Comparison of ENCODE assay signal across 20 cellular contexts in the genomic region with DNA sequence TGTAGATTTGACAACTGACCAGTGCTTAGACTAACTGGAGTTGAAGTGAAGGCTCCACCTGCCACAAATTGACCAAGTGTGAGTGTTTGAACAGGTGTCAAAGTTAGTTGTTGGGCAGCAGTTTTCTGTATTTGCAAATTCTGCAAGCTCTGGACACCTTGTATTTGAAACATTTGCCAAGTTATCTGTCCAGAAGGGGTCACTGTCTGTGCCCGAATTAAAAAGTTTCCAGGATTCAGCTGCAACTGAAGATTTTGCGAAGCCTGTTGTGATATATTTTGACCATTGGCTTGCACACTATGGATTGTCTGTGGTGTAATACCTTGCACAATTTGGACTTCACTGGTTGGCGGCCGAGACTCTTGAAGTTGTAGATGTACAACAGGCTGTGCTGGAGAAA.
DNase-seq lines count a peak whose midpoint lies in the region; ATAC-seq, FAIRE-seq and TF ChIP-seq lines count a peak whose summit lies in the region.
"Had no signal": no experiment of that assay in that cellular context is flagged by ENCODE, and none has a peak within 500 bp of the region (broad histone marks: within the 10 kb centered on the region; RNA-seq: fewer than 3 reads in every experiment).

No MANE protein-coding gene starts in this region.

- no peak for ATAC-seq in stimulated activated memory B cell treated with anti-CD40 and anti-IgM and Interleukin-4, amounts not matched to agents 10 μg/mL and 1 μg/mL and 100 μg/mL, for 72 hours
- ATAC-seq: activated CD8-positive, alpha-beta T cell treated with anti-CD3 and anti-CD28 coated beads, Interleukin-2, amount 10 ng/mL, durations not matched to agents 7 days and 5 days; mucosa of descending colon had no signal

- CTCF ChIA-PET in activated CD4-positive, alpha-beta T cell treated with anti-CD3 and anti-CD28 coated beads, Interleukin-2, amount 10 ng/mL, durations not matched to agents 7 days and 5 days (lab: Charles Lee): no interaction called here

- no peak for FAIRE-seq in kidney (lab: Jason Lieb, UNC)

- in situ Hi-C loops in astrocyte of the spinal cord (cut with HindIII; ENCODE audit: low sequenced_read_pairs): no loop called here

- DNase-seq in AG09319 (ENCODE audit: extremely low read depth, low read depth) (no peak), NAMALWA (ENCODE audit: low spot score) (peak; percentile 27), astrocyte of the spinal cord (ENCODE audit: low read depth, low spot score) (peak; percentile 10), kidney (no peak), NCI-H1048 (lab: John Stamatoyannopoulos, UW) (no peak)
- no peak for DNase-seq in activated CD4-positive, alpha-beta T cell treated with anti-CD3 and anti-CD28 coated beads, Interleukin-2, amount 10 ng/mL, durations not matched to agents 7 days and 5 days
- DNase-seq in activated T-helper 1 cell treated with anti-CD3 and anti-CD28 coated beads, Interleukin-12 subunit alpha, Interleukin-12 subunit beta, Interleukin-2, Interleukin-4 antibody, amounts not matched to agents 30 ng/mL and 10 ng/mL and 1 ng/mL, durations not matched to agents 14 hours and 24 hours and 36 hours (ENCODE audit: low spot score): no peak
- DNase-seq: activated CD8-positive, alpha-beta T cell treated with anti-CD3 and anti-CD28 coated beads, Interleukin-2, amount 10 ng/mL, durations not matched to agents 7 days and 5 days; amygdala; DMS79 treated with DMSO at 0.1 percent for 48 hours; foreskin fibroblast; mucosa of descending colon; NCI-H1436; NCI-H526 treated with DMSO at 0.1 percent for 48 hours had no signal

- H3K36me3 ChIP-seq in kidney (ENCODE audit: control insufficient read depth in 1 of 2, insufficient read depth in 2 of 2, low read length in 2 of 2): no peaks in the 10 kb centered on the region
- H3K36me3 ChIP-seq: HAP-1, SJSA1 had no signal

- POLR2A ChIA-PET in activated CD4-positive, alpha-beta T cell treated with anti-CD3 and anti-CD28 coated beads, Interleukin-2, amount 10 ng/mL, durations not matched to agents 7 days and 5 days (lab: Charles Lee): no interaction called here

- no peaks in the 10 kb centered on the region for H3K9me3 Mint-ChIP-seq in stimulated activated memory B cell treated with anti-CD40 and anti-IgM and Interleukin-4, amounts not matched to agents 10 μg/mL and 1 μg/mL and 100 μg/mL, for 72 hours
- no peaks in the 10 kb centered on the region for H3K9me3 Mint-ChIP-seq in activated CD4-positive, alpha-beta T cell treated with anti-CD3 and anti-CD28 coated beads, Interleukin-2, amount 10 ng/mL, durations not matched to agents 7 days and 5 days
- H3K9me3 Mint-ChIP-seq in activated T-helper 1 cell treated with anti-CD3 and anti-CD28 coated beads, Interleukin-12 subunit alpha, Interleukin-12 subunit beta, Interleukin-2, Interleukin-4 antibody, amounts not matched to agents 30 ng/mL and 10 ng/mL and 1 ng/mL, durations not matched to agents 14 hours and 24 hours and 36 hours: peaks cover 9% of the 10 kb centered on the region

- H3K27me3 Mint-ChIP-seq in stimulated activated memory B cell treated with anti-CD40 and anti-IgM and Interleukin-4, amounts not matched to agents 10 μg/mL and 1 μg/mL and 100 μg/mL, for 72 hours: no peaks in the 10 kb centered on the region
- no peaks in the 10 kb centered on the region for H3K27me3 Mint-ChIP-seq in activated CD4-positive, alpha-beta T cell treated with anti-CD3 and anti-CD28 coated beads, Interleukin-2, amount 10 ng/mL, durations not matched to agents 7 days and 5 days
- H3K27me3 Mint-ChIP-seq in activated T-helper 1 cell treated with anti-CD3 and anti-CD28 coated beads, Interleukin-12 subunit alpha, Interleukin-12 subunit beta, Interleukin-2, Interleukin-4 antibody, amounts not matched to agents 30 ng/mL and 10 ng/mL and 1 ng/mL, durations not matched to agents 14 hours and 24 hours and 36 hours (ENCODE audit: insufficient read depth): no peaks in the 10 kb centered on the region
- H3K27me3 Mint-ChIP-seq: B cell had no signal

- H3K4me3 ChIP-seq in astrocyte of the spinal cord (ENCODE audit: low read depth, low read length) (no peak overlapping the region), kidney (ENCODE audit: low read length in 2 of 2) (no peak overlapping the region)
- H3K4me3 ChIP-seq: HAP-1, mucosa of descending colon, SJSA1, skin epidermis had no signal

- intact Hi-C loops in kidney (cut with DNase I): no loop called here
- intact Hi-C loops in activated T-helper 1 cell treated with anti-CD3 and anti-CD28 coated beads, Interleukin-12 subunit alpha, Interleukin-12 subunit beta, Interleukin-2, Interleukin-4 antibody, amounts not matched to agents 30 ng/mL and 10 ng/mL and 1 ng/mL, durations not matched to agents 14 hours and 24 hours and 36 hours (cut with micrococcal nuclease): no loop called here

- no peak overlapping the region for H3K4me3 Mint-ChIP-seq in stimulated activated memory B cell treated with anti-CD40 and anti-IgM and Interleukin-4, amounts not matched to agents 10 μg/mL and 1 μg/mL and 100 μg/mL, for 72 hours
- H3K4me3 Mint-ChIP-seq in activated CD4-positive, alpha-beta T cell treated with anti-CD3 and anti-CD28 coated beads, Interleukin-2, amount 10 ng/mL, durations not matched to agents 7 days and 5 days: no peak overlapping the region
- H3K4me3 Mint-ChIP-seq in activated T-helper 1 cell treated with anti-CD3 and anti-CD28 coated beads, Interleukin-12 subunit alpha, Interleukin-12 subunit beta, Interleukin-2, Interleukin-4 antibody, amounts not matched to agents 30 ng/mL and 10 ng/mL and 1 ng/mL, durations not matched to agents 14 hours and 24 hours and 36 hours: no peak overlapping the region
- H3K4me3 Mint-ChIP-seq: activated CD8-positive, alpha-beta T cell treated with anti-CD3 and anti-CD28 coated beads, Interleukin-2, amount 10 ng/mL, durations not matched to agents 7 days and 5 days; B cell had no signal

- H3K9me3 ChIP-seq in kidney (ENCODE audit: control insufficient read depth in 1 of 2, low read length in 2 of 2): no peaks in the 10 kb centered on the region
- H3K9me3 ChIP-seq: HAP-1, SJSA1 had no signal

- no peaks in the 10 kb centered on the region for H3K4me1 Mint-ChIP-seq in stimulated activated memory B cell treated with anti-CD40 and anti-IgM and Interleukin-4, amounts not matched to agents 10 μg/mL and 1 μg/mL and 100 μg/mL, for 72 hours
- H3K4me1 Mint-ChIP-seq in activated CD4-positive, alpha-beta T cell treated with anti-CD3 and anti-CD28 coated beads, Interleukin-2, amount 10 ng/mL, durations not matched to agents 7 days and 5 days: no peaks in the 10 kb centered on the region
- no peaks in the 10 kb centered on the region for H3K4me1 Mint-ChIP-seq in activated T-helper 1 cell treated with anti-CD3 and anti-CD28 coated beads, Interleukin-12 subunit alpha, Interleukin-12 subunit beta, Interleukin-2, Interleukin-4 antibody, amounts not matched to agents 30 ng/mL and 10 ng/mL and 1 ng/mL, durations not matched to agents 14 hours and 24 hours and 36 hours (ENCODE audit: low read depth)
- H3K4me1 Mint-ChIP-seq: B cell had no signal

- no peak overlapping the region for H3K27ac ChIP-seq in kidney (ENCODE audit: low read depth in 2 of 2, low read length in 2 of 2)
- H3K27ac ChIP-seq: SJSA1, skin epidermis had no signal

- H3K4me1 ChIP-seq in kidney (ENCODE audit: control insufficient read depth in 1 of 2, insufficient read depth in 1 of 2, low read depth in 1 of 2, low read length in 2 of 2): no peaks in the 10 kb centered on the region
- H3K4me1 ChIP-seq: HAP-1, SJSA1 had no signal

- TF ChIP-seq CTCF in AG09319 (IDR thresholded peaks at IDR 0.05; ENCODE audit: low read depth, low read length): peak; percentile 35
- peak; percentile 29 for TF ChIP-seq CTCF in astrocyte of the spinal cord (IDR thresholded peaks at IDR 0.05; ENCODE audit: low read depth, low read length)
- TF ChIP-seq CTCF in kidney (IDR thresholded peaks at IDR 0.05; ENCODE audit: borderline replicate concordance, extremely low read depth, insufficient read depth): peak; percentile 15

- H3K9ac ChIP-seq in kidney (ENCODE audit: low read length in 2 of 2): no peak overlapping the region

- H3K36me3 Mint-ChIP-seq in stimulated activated memory B cell treated with anti-CD40 and anti-IgM and Interleukin-4, amounts not matched to agents 10 μg/mL and 1 μg/mL and 100 μg/mL, for 72 hours: no peaks in the 10 kb centered on the region
- no peaks in the 10 kb centered on the region for H3K36me3 Mint-ChIP-seq in activated CD4-positive, alpha-beta T cell treated with anti-CD3 and anti-CD28 coated beads, Interleukin-2, amount 10 ng/mL, durations not matched to agents 7 days and 5 days (ENCODE audit: low read depth)
- H3K36me3 Mint-ChIP-seq in activated T-helper 1 cell treated with anti-CD3 and anti-CD28 coated beads, Interleukin-12 subunit alpha, Interleukin-12 subunit beta, Interleukin-2, Interleukin-4 antibody, amounts not matched to agents 30 ng/mL and 10 ng/mL and 1 ng/mL, durations not matched to agents 14 hours and 24 hours and 36 hours (ENCODE audit: low read depth): no peaks in the 10 kb centered on the region

- H3K27ac Mint-ChIP-seq in stimulated activated memory B cell treated with anti-CD40 and anti-IgM and Interleukin-4, amounts not matched to agents 10 μg/mL and 1 μg/mL and 100 μg/mL, for 72 hours: no peak overlapping the region
- H3K27ac Mint-ChIP-seq in activated CD4-positive, alpha-beta T cell treated with anti-CD3 and anti-CD28 coated beads, Interleukin-2, amount 10 ng/mL, durations not matched to agents 7 days and 5 days: no peak overlapping the region
- no peak overlapping the region for H3K27ac Mint-ChIP-seq in activated T-helper 1 cell treated with anti-CD3 and anti-CD28 coated beads, Interleukin-12 subunit alpha, Interleukin-12 subunit beta, Interleukin-2, Interleukin-4 antibody, amounts not matched to agents 30 ng/mL and 10 ng/mL and 1 ng/mL, durations not matched to agents 14 hours and 24 hours and 36 hours
- H3K27ac Mint-ChIP-seq: activated CD8-positive, alpha-beta T cell treated with anti-CD3 and anti-CD28 coated beads, Interleukin-2, amount 10 ng/mL, durations not matched to agents 7 days and 5 days; activated T-helper 2 cell treated with anti-CD3 and anti-CD28 coated beads, Interferon-gamma antibody, Interleukin-2, Interleukin-4, amounts not matched to agents 10 μg/mL and 5 μg/mL and 100 μg/mL, durations not matched to agents 14 hours and 24 hours and 36 hours; B cell had no signal

Comparison
In these comparisons a context has a peak if more than half of its experiments do, and no peak if none do; other contexts are left out.
1. DNase-seq: peak in NAMALWA (single experiment) and astrocyte of the spinal cord (single experiment); none in AG09319 (single experiment), kidney (single experiment), NCI-H1048 (single experiment), activated CD4-positive, alpha-beta T cell treated with anti-CD3 and anti-CD28 coated beads, Interleukin-2, amount 10 ng/mL, durations not matched to agents 7 days and 5 days (single experiment) and activated T-helper 1 cell treated with anti-CD3 and anti-CD28 coated beads, Interleukin-12 subunit alpha, Interleukin-12 subunit beta, Interleukin-2, Interleukin-4 antibody, amounts not matched to agents 30 ng/mL and 10 ng/mL and 1 ng/mL, durations not matched to agents 14 hours and 24 hours and 36 hours (single experiment).
2. Peak in every context shown above with its lines, with median percentiles within 50 percentile points of each other: CTCF ChIP-seq.